In genomic region chr4:31807036-31807435, GRCh38 we compare ENCODE assay signal across 24 cellular contexts.
"Had no signal": no experiment of that assay in that cellular context is flagged by ENCODE, and none has a peak within 500 bp of the region (broad histone marks: within the 10 kb centered on the region; RNA-seq: fewer than 3 reads in every experiment).

No MANE protein-coding gene starts in this region.

- H3K79me2 ChIP-seq: parathyroid adenoma had no signal

- H3K4me2 ChIP-seq: neural progenitor cell had no signal

- H3K27me3 ChIP-seq: esophagus muscularis mucosa, left lung, neural progenitor cell, spleen, transverse colon had no signal

- H3K4me3 ChIP-seq: esophagus muscularis mucosa, left lung, lower lobe of right lung, neural progenitor cell, spleen, transverse colon had no signal

- H3K36me3 ChIP-seq: esophagus muscularis mucosa, left lung, lower lobe of right lung, neural progenitor cell, spleen, transverse colon had no signal

- H3K9me3 ChIP-seq: esophagus muscularis mucosa, left lung, lower lobe of right lung, transverse colon had no signal

- H2AFZ ChIP-seq: neural progenitor cell, parathyroid adenoma had no signal

- H3K27ac ChIP-seq: esophagus muscularis mucosa, left lung, lower lobe of right lung, neural progenitor cell, parathyroid adenoma, spleen, transverse colon had no signal

- H3K4me1 ChIP-seq: esophagus muscularis mucosa, left lung, lower lobe of right lung, neural progenitor cell, parathyroid adenoma, spleen, transverse colon had no signal

- DNase-seq: activated CD4-positive, alpha-beta T cell treated with anti-CD3 and anti-CD28 coated beads for 36 hours; activated CD4-positive, CD25-positive, alpha-beta regulatory T cell; activated CD8-positive, alpha-beta memory T cell treated with anti-CD3 and anti-CD28 coated beads, Interleukin-2, amount 10 ng/mL, durations not matched to agents 7 days and 5 days; activated CD8-positive, alpha-beta T cell treated with anti-CD3 and anti-CD28 coated beads, Interleukin-2, amount 10 ng/mL, durations not matched to agents 7 days and 5 days; activated naive CD8-positive, alpha-beta T cell treated with anti-CD3 and anti-CD28 coated beads, Interleukin-2, amount 50 U/mL, for 24 hours; activated T-cell treated with anti-CD3 and anti-CD28 coated beads, Interleukin-2, amount 50 U/mL, for 48 hours; anterior cingulate cortex; central memory CD4-positive, alpha-beta T cell; dermis blood vessel endothelial cell; effector CD4-positive, alpha-beta T cell; foreskin fibroblast; left lung; lower lobe of right lung; mesendoderm; natural killer cell; occipital lobe; right cardiac atrium; spleen; stimulated activated naive CD4-positive, alpha-beta T cell; T-helper 1 cell; transverse colon had no signal

- H3K9ac ChIP-seq: neural progenitor cell, parathyroid adenoma had no signal
